In the genomic region with DNA sequence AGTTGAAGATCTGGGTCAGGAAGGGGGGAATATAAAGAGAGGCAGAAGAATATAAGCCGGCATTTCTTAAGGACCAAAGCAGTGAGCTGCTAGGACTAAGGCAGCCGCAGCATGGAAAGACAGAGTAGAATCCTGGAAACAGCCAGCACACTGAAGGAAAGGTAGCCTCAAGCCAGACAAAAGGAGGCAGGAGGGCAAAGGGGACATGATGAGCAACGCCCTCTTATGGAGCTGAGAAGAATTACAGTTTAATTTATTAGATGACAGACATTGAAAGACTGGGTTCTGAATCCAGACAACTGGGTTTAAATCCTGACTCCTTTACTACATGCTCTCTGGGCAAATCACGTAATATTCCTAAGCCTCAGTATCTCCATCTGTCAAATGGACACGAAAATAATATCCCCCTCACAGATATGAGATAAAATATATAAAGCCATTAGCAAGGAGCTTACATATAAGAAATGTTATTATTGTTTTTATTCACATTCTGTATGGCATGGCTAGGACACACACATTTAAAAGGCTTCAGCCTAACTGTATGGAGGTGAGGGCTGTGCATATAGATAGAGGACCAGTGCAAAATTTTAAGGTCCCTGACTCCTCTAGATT, we compare ENCODE assay signal across 11 cellular contexts. TPM values are rescaled to one million over a fixed set of nuclear protein-coding genes. Genes with fewer than 3 reads are reported as not detected.
DNase-seq lines count a peak whose midpoint lies in the region; TF ChIP-seq lines count a peak whose summit lies in the region.
"Had no signal": no experiment of that assay in that cellular context is flagged by ENCODE, and none has a peak within 500 bp of the region (broad histone marks: within the 10 kb centered on the region; RNA-seq: fewer than 3 reads in every experiment).

No MANE protein-coding gene starts in this region.

- no peaks in the 10 kb centered on the region for H3K36me3 Mint-ChIP-seq in mesothelial cell of epicardium
- H3K36me3 Mint-ChIP-seq: memory B cell had no signal

- peaks cover 11% of the 10 kb centered on the region for H3K4me1 Mint-ChIP-seq in mesothelial cell of epicardium

- H3K9me3 Mint-ChIP-seq in mesothelial cell of epicardium, result no peaks in the 10 kb centered on the region
- H3K9me3 Mint-ChIP-seq: memory B cell had no signal

- peaks cover 15% of the 10 kb centered on the region for H3K27me3 Mint-ChIP-seq in mesothelial cell of epicardium (ENCODE audit: low read depth)
- H3K27me3 Mint-ChIP-seq: memory B cell had no signal

- H3K4me3 Mint-ChIP-seq in mesothelial cell of epicardium, result no peak overlapping the region
- H3K4me3 Mint-ChIP-seq: memory B cell had no signal

- DNase-seq in Daoy (ENCODE audit: low read depth) (peak; percentile 64), Kasumi-1 (lab: John Stamatoyannopoulos, UW) (peak; percentile 53 to 69), amniotic epithelial cell (ENCODE audit: low read depth) (peak; percentile 40), mesothelial cell of epicardium (ENCODE audit: low spot score in 2 of 2, unreplicated experiment in 2 of 2) (no peak), A172 (ENCODE audit: low spot score) (no peak), SKM-1 (lab: John Stamatoyannopoulos, UW; ENCODE audit: unreplicated experiment) (no peak), AG08396 (ENCODE audit: low spot score) (no peak)
- DNase-seq in effector CD8-positive, alpha-beta T cell (lab: John Stamatoyannopoulos, UW), result no peak
- DNase-seq: activated CD8-positive, alpha-beta memory T cell treated with anti-CD3 and anti-CD28 coated beads for 24 hours; substantia nigra had no signal

- TF ChIP-seq CTCF in mesothelial cell of epicardium (IDR thresholded peaks at IDR 0.05; ENCODE audit: unreplicated experiment), result peak; percentile 51

- no peak overlapping the region for H3K27ac Mint-ChIP-seq in mesothelial cell of epicardium
- H3K27ac Mint-ChIP-seq: memory B cell had no signal

RNA-seq across cellular contexts. Expression of a gene that starts 8.1 kb away (rescaled TPM):
- total RNA-seq in Daoy (2014; rRNA removed; shearing (Covaris generic)), result 3.8 and 4.7 TPM in 2 replicates
- total RNA-seq in mesothelial cell of epicardium, result 2.8 to 4.8 TPM (median 3.1 TPM) in 3 replicates
- total RNA-seq in A172 (2014; rRNA removed; shearing (Covaris generic)), result 0.34 and 0.52 TPM in 2 replicates

RNA-seq across cellular contexts. Expression of a gene that starts 8.4 kb away (rescaled TPM):
- total RNA-seq in Daoy (2014; rRNA removed; shearing (Covaris generic)), result 159 and 164 TPM in 2 replicates
- 7.5 to 8.5 TPM (median 7.9 TPM) in 3 replicates for total RNA-seq in mesothelial cell of epicardium
- 229 and 279 TPM in 2 replicates for total RNA-seq in A172 (2014; rRNA removed; shearing (Covaris generic))

Comparison
In these comparisons a context has a peak if more than half of its experiments do, and no peak if none do; other contexts are left out.
1. DNase-seq: peak in Daoy (single experiment), Kasumi-1 (2 of 2) and amniotic epithelial cell (single experiment); none in mesothelial cell of epicardium (0 of 2), A172 (single experiment), effector CD8-positive, alpha-beta T cell (single experiment), SKM-1 (single experiment) and AG08396 (single experiment).
2. RNA of a gene that starts 8.4 kb away (total RNA-seq): 229 to 279 TPM in A172 and 159 to 164 TPM in Daoy; 7.5 to 8.5 TPM in mesothelial cell of epicardium; every median in the first group is over 10 times any median in the second.